ENCODE assay signal across 20 cellular contexts in genomic region chr1:228392111-228392936, GRCh38. TPM values are rescaled to one million over a fixed set of nuclear protein-coding genes. Genes with fewer than 3 reads are reported as not detected.
DNase-seq lines count a peak whose midpoint lies in the region; ATAC-seq and TF ChIP-seq lines count a peak whose summit lies in the region.
"Had no signal": no experiment of that assay in that cellular context is flagged by ENCODE, and none has a peak within 500 bp of the region (broad histone marks: within the 10 kb centered on the region; RNA-seq: fewer than 3 reads in every experiment).

No MANE protein-coding gene starts in this region.

- no peak overlapping the region for H3K4me3 ChIP-seq in NB4 (ENCODE audit: low read depth, low read length)
- H3K4me3 ChIP-seq in brain microvascular endothelial cell (ENCODE audit: low read depth, low read length): no peak overlapping the region
- H3K4me3 ChIP-seq: neural progenitor cell, skin epidermis, uterus had no signal

- TF ChIP-seq POLR2A in NB4 (IDR thresholded peaks at IDR 0.05; ENCODE audit: extremely low read depth, insufficient read length): no peak

- H3K9me3 Mint-ChIP-seq in activated CD4-positive, alpha-beta T cell treated with anti-CD3 and anti-CD28 coated beads for 36 hours (ENCODE audit: low read depth): no peaks in the 10 kb centered on the region
- no peaks in the 10 kb centered on the region for H3K9me3 Mint-ChIP-seq in activated CD4-positive, alpha-beta T cell treated with anti-CD3 and anti-CD28 coated beads, Interleukin-2, amount 10 ng/mL, durations not matched to agents 7 days and 5 days
- H3K9me3 Mint-ChIP-seq: memory B cell, neural progenitor cell had no signal

- H3K27ac ChIP-seq in brain microvascular endothelial cell: no peak overlapping the region
- H3K27ac ChIP-seq: foreskin keratinocyte, KMS-11, neural progenitor cell had no signal

- intact Hi-C loops in activated CD4-positive, alpha-beta T cell treated with anti-CD3 and anti-CD28 coated beads for 36 hours (cut with DNase I, micrococcal nuclease): no loop called here

- TF ChIP-seq CTCF in NB4 (IDR thresholded peaks at IDR 0.05; ENCODE audit: low read depth, low read length): no peak
- TF ChIP-seq CTCF in brain microvascular endothelial cell (IDR thresholded peaks at IDR 0.05; ENCODE audit: low read depth, low read length, missing control alignments): no peak

- no peak overlapping the region for H3K4me3 Mint-ChIP-seq in activated CD4-positive, alpha-beta T cell treated with anti-CD3 and anti-CD28 coated beads for 36 hours
- H3K4me3 Mint-ChIP-seq in activated CD4-positive, alpha-beta T cell treated with anti-CD3 and anti-CD28 coated beads, Interleukin-2, amount 10 ng/mL, durations not matched to agents 7 days and 5 days: no peak overlapping the region
- H3K4me3 Mint-ChIP-seq: memory B cell, neural progenitor cell had no signal

- ATAC-seq in activated CD4-positive, alpha-beta T cell treated with anti-CD3 and anti-CD28 coated beads for 36 hours: peak; percentile 19
- peak; percentile 15 for ATAC-seq in stimulated activated naive CD8-positive, alpha-beta T cell treated with anti-CD3 and anti-CD28 coated beads, Interleukin-15, Interleukin-2, amounts not matched to agents 100 U/mL and 50 U/mL, for 24 hours

- H3K27me3 ChIP-seq in brain microvascular endothelial cell (replicated peaks): no peaks in the 10 kb centered on the region
- H3K27me3 ChIP-seq: foreskin keratinocyte, neural progenitor cell, uterus had no signal

- in situ Hi-C loops in brain microvascular endothelial cell (cut with HindIII; ENCODE audit: low pct_ligation_motif_present, low sequenced_read_pairs): no loop called here

- no peak overlapping the region for H3K27ac Mint-ChIP-seq in activated CD4-positive, alpha-beta T cell treated with anti-CD3 and anti-CD28 coated beads for 36 hours
- H3K27ac Mint-ChIP-seq in activated CD4-positive, alpha-beta T cell treated with anti-CD3 and anti-CD28 coated beads, Interleukin-2, amount 10 ng/mL, durations not matched to agents 7 days and 5 days: no peak overlapping the region
- H3K27ac Mint-ChIP-seq: memory B cell, neural progenitor cell had no signal

- H3K36me3 Mint-ChIP-seq in activated CD4-positive, alpha-beta T cell treated with anti-CD3 and anti-CD28 coated beads for 36 hours (ENCODE audit: low read depth): peaks cover 14% of the 10 kb centered on the region
- peaks cover 24% of the 10 kb centered on the region for H3K36me3 Mint-ChIP-seq in activated CD4-positive, alpha-beta T cell treated with anti-CD3 and anti-CD28 coated beads, Interleukin-2, amount 10 ng/mL, durations not matched to agents 7 days and 5 days (ENCODE audit: low read depth)

- CTCF ChIA-PET in activated CD4-positive, alpha-beta T cell treated with anti-CD3 and anti-CD28 coated beads for 36 hours (lab: Charles Lee): interaction anchor here (0.6 kb wide), 1 partner anchor 64 kb away, joined by 5 read pairs; no protein-coding TSS in a partner anchor
- CTCF ChIA-PET in activated CD4-positive, alpha-beta T cell treated with anti-CD3 and anti-CD28 coated beads, Interleukin-2, amount 10 ng/mL, durations not matched to agents 7 days and 5 days (lab: Charles Lee): interaction anchor here (0.6 to 0.7 kb wide), 2 partner anchors 14 to 224 kb away, joined by 3 to 4 read pairs; no protein-coding TSS in a partner anchor

- POLR2A ChIA-PET in activated CD4-positive, alpha-beta T cell treated with anti-CD3 and anti-CD28 coated beads for 36 hours (lab: Charles Lee): no interaction called here
- POLR2A ChIA-PET in activated CD4-positive, alpha-beta T cell treated with anti-CD3 and anti-CD28 coated beads, Interleukin-2, amount 10 ng/mL, durations not matched to agents 7 days and 5 days (lab: Charles Lee): no interaction called here

- no peak for DNase-seq in activated CD4-positive, alpha-beta T cell treated with anti-CD3 and anti-CD28 coated beads for 36 hours
- DNase-seq in activated CD4-positive, alpha-beta T cell treated with anti-CD3 and anti-CD28 coated beads, Interleukin-2, amount 10 ng/mL, durations not matched to agents 7 days and 5 days: no peak
- peak; percentile 92 for DNase-seq in NB4 (ENCODE audit: low read depth)
- DNase-seq in brain microvascular endothelial cell: peak; percentile 67
- DNase-seq in stimulated activated naive CD8-positive, alpha-beta T cell treated with anti-CD3 and anti-CD28 coated beads, Interleukin-15, Interleukin-2, amounts not matched to agents 100 U/mL and 50 U/mL, for 24 hours: no peak
- no peak for DNase-seq in NCI-H1048 (lab: John Stamatoyannopoulos, UW)
- DNase-seq in medulla oblongata (ENCODE audit: extremely low spot score): no peak
- DNase-seq in AG08395 (ENCODE audit: low spot score): no peak
- DNase-seq: activated CD8-positive, alpha-beta memory T cell treated with anti-CD3 and anti-CD28 coated beads for 24 hours; activated naive CD4-positive, alpha-beta T cell; NCI-H2081; NCI-H82; SHP77 treated with DMSO at 0.1 percent for 48 hours; stimulated activated naive CD4-positive, alpha-beta T cell treated with Interleukin-2 at 50 U/mL for 16 hours had no signal

- no peaks in the 10 kb centered on the region for H3K4me1 Mint-ChIP-seq in activated CD4-positive, alpha-beta T cell treated with anti-CD3 and anti-CD28 coated beads for 36 hours
- H3K4me1 Mint-ChIP-seq in activated CD4-positive, alpha-beta T cell treated with anti-CD3 and anti-CD28 coated beads, Interleukin-2, amount 10 ng/mL, durations not matched to agents 7 days and 5 days: peaks cover 7% of the 10 kb centered on the region
- H3K4me1 Mint-ChIP-seq: memory B cell had no signal

- H3K27me3 Mint-ChIP-seq in activated CD4-positive, alpha-beta T cell treated with anti-CD3 and anti-CD28 coated beads for 36 hours: no peaks in the 10 kb centered on the region
- no peaks in the 10 kb centered on the region for H3K27me3 Mint-ChIP-seq in activated CD4-positive, alpha-beta T cell treated with anti-CD3 and anti-CD28 coated beads, Interleukin-2, amount 10 ng/mL, durations not matched to agents 7 days and 5 days
- H3K27me3 Mint-ChIP-seq: memory B cell had no signal

- H3K36me3 ChIP-seq in brain microvascular endothelial cell (replicated peaks): peaks cover 21% of the 10 kb centered on the region
- H3K36me3 ChIP-seq: neural progenitor cell, uterus had no signal

RNA-seq across cellular contexts. Expression of gene TRIM11, which starts 14.3 kb away (rescaled TPM):
- 10 to 100 TPM; 27.0 to 33.3 TPM for total RNA-seq in activated CD4-positive, alpha-beta T cell treated with anti-CD3 and anti-CD28 coated beads for 36 hours
- total RNA-seq in activated CD4-positive, alpha-beta T cell treated with anti-CD3 and anti-CD28 coated beads, Interleukin-2, amount 10 ng/mL, durations not matched to agents 7 days and 5 days: 10 to 100 TPM; 54.4 to 62.4 TPM

RNA-seq across cellular contexts. Expression of gene TRIM17, which starts 24.3 kb away (rescaled TPM):
- total RNA-seq in activated CD4-positive, alpha-beta T cell treated with anti-CD3 and anti-CD28 coated beads for 36 hours: 1 to 10 TPM; 1.2 to 1.3 TPM
- total RNA-seq in activated CD4-positive, alpha-beta T cell treated with anti-CD3 and anti-CD28 coated beads, Interleukin-2, amount 10 ng/mL, durations not matched to agents 7 days and 5 days: under 1 TPM; 0.73 to 0.99 TPM

Comparison
In these comparisons a context has a peak if more than half of its experiments do, and no peak if none do; other contexts are left out.
1. DNase-seq: peak in NB4 (single experiment) and brain microvascular endothelial cell (single experiment); none in activated CD4-positive, alpha-beta T cell treated with anti-CD3 and anti-CD28 coated beads for 36 hours (single experiment), activated CD4-positive, alpha-beta T cell treated with anti-CD3 and anti-CD28 coated beads, Interleukin-2, amount 10 ng/mL, durations not matched to agents 7 days and 5 days (single experiment), stimulated activated naive CD8-positive, alpha-beta T cell treated with anti-CD3 and anti-CD28 coated beads, Interleukin-15, Interleukin-2, amounts not matched to agents 100 U/mL and 50 U/mL, for 24 hours (single experiment), NCI-H1048 (single experiment), medulla oblongata (single experiment) and AG08395 (single experiment).